Comparison of ENCODE assay signal across 9 cellular contexts in genomic region chr11:9091044-9091936, GRCh38. TPM values are rescaled to one million over a fixed set of nuclear protein-coding genes. Genes with fewer than 3 reads are reported as not detected.
DNase-seq lines count a peak whose midpoint lies in the region; ATAC-seq and TF ChIP-seq lines count a peak whose summit lies in the region.
"Had no signal": no experiment of that assay in that cellular context is flagged by ENCODE, and none has a peak within 500 bp of the region (broad histone marks: within the 10 kb centered on the region; RNA-seq: fewer than 3 reads in every experiment).

TSS of gene SCUBE2 (minus strand) at chr11:9091599. CDS start at chr11:9091528, 71 bp downstream.

- intact Hi-C loops in Right ventricle myocardium superior (cut with DNase I) (no loop called here), cardiac septum (cut with DNase I) (no loop called here), aorta (cut with DNase I) (no loop called here)
- intact Hi-C loops in dendritic cell treated with granulocyte-macrophage colony-stimulating factor and Interleukin-4, amounts not matched to agents 40 ng/mL and 50 ng/mL, for 4 days (cut with micrococcal nuclease): no loop called here

- 1 to 2% methylated on average over 42 to 114 of the region's 114 CpGs for WGBS in aorta, 2 donors

- ATAC-seq in Right ventricle myocardium superior (ENCODE audit: poor library complexity): peak; percentile 50
- peak; percentile 16 for ATAC-seq in aorta (ENCODE audit: low FRiP score)
- no peak for ATAC-seq in HG02870 (IDR thresholded peaks at IDR 0.05; ENCODE audit: unreplicated experiment)

- no peak within 1 kb of the TSS for H3K27ac Mint-ChIP-seq in dendritic cell treated with granulocyte-macrophage colony-stimulating factor and Interleukin-4, amounts not matched to agents 40 ng/mL and 50 ng/mL, for 4 days
- no peak within 1 kb of the TSS for H3K27ac Mint-ChIP-seq in mesothelial cell of epicardium

- H3K9me3 ChIP-seq in aorta (ENCODE audit: control insufficient read depth, low read length): no peaks in the 10 kb centered on the region

- no peak for DNase-seq in Right ventricle myocardium superior
- DNase-seq in cardiac septum (ENCODE audit: low spot score): no peak
- DNase-seq in mesothelial cell of epicardium (ENCODE audit: low spot score in 2 of 2, unreplicated experiment in 2 of 2): no peak
- no peak for DNase-seq in aorta
- DNase-seq in NCI-H2107 treated with DMSO at 0.1 percent for 48 hours (lab: John Stamatoyannopoulos, UW; ENCODE audit: unreplicated experiment): no peak
- DNase-seq in HUDEP-2 (lab: John Stamatoyannopoulos, UW; ENCODE audit: unreplicated experiment in 76 of 76): no peak

- H3K4me1 ChIP-seq in aorta (ENCODE audit: control insufficient read depth in 1 of 2, insufficient read depth in 2 of 2, low read length in 2 of 2): no peaks in the 10 kb centered on the region

- H3K36me3 ChIP-seq in aorta (ENCODE audit: control insufficient read depth in 1 of 2, insufficient read depth in 2 of 2, low read length in 1 of 2): no peaks in the 10 kb centered on the region

- no peaks in the 10 kb centered on the region for H3K36me3 Mint-ChIP-seq in dendritic cell treated with granulocyte-macrophage colony-stimulating factor and Interleukin-4, amounts not matched to agents 40 ng/mL and 50 ng/mL, for 4 days (ENCODE audit: low read depth)
- H3K36me3 Mint-ChIP-seq in mesothelial cell of epicardium: peaks cover 2% of the 10 kb centered on the region

- peaks cover 5% of the 10 kb centered on the region for H3K4me1 Mint-ChIP-seq in dendritic cell treated with granulocyte-macrophage colony-stimulating factor and Interleukin-4, amounts not matched to agents 40 ng/mL and 50 ng/mL, for 4 days (ENCODE audit: low read depth)
- peaks cover 1% of the 10 kb centered on the region for H3K4me1 Mint-ChIP-seq in mesothelial cell of epicardium

- peak within 1 kb of the TSS; percentile 55 for H3K4me3 Mint-ChIP-seq in dendritic cell treated with granulocyte-macrophage colony-stimulating factor and Interleukin-4, amounts not matched to agents 40 ng/mL and 50 ng/mL, for 4 days
- peak within 1 kb of the TSS; percentile 67 for H3K4me3 Mint-ChIP-seq in mesothelial cell of epicardium

- no peaks in the 10 kb centered on the region for H3K27me3 ChIP-seq in aorta (ENCODE audit: control insufficient read depth in 1 of 2, insufficient read depth in 2 of 2, low read length in 1 of 2)

- no peak for TF ChIP-seq CTCF in mesothelial cell of epicardium (IDR thresholded peaks at IDR 0.05; ENCODE audit: unreplicated experiment)

- H3K27me3 Mint-ChIP-seq in dendritic cell treated with granulocyte-macrophage colony-stimulating factor and Interleukin-4, amounts not matched to agents 40 ng/mL and 50 ng/mL, for 4 days: peaks cover 69% of the 10 kb centered on the region
- peaks cover 70% of the 10 kb centered on the region for H3K27me3 Mint-ChIP-seq in mesothelial cell of epicardium (ENCODE audit: low read depth)

- no peak within 1 kb of the TSS for H3K27ac ChIP-seq in aorta (ENCODE audit: low read depth in 1 of 2, low read length in 2 of 2)
- H3K27ac ChIP-seq: SK-N-MC had no signal

- H3K9me3 Mint-ChIP-seq in dendritic cell treated with granulocyte-macrophage colony-stimulating factor and Interleukin-4, amounts not matched to agents 40 ng/mL and 50 ng/mL, for 4 days: no peaks in the 10 kb centered on the region
- no peaks in the 10 kb centered on the region for H3K9me3 Mint-ChIP-seq in mesothelial cell of epicardium

- H3K4me3 ChIP-seq in aorta (ENCODE audit: low read length in 2 of 2): peak within 1 kb of the TSS; percentile 49 to 60
- H3K4me3 ChIP-seq: SK-N-MC had no signal

RNA-seq across cellular contexts. Expression of gene SCUBE2, which starts in this region (rescaled TPM):
- total RNA-seq in Right ventricle myocardium superior (1.9 TPM), cardiac septum (3.9 TPM), mesothelial cell of epicardium (1.1 to 1.7 TPM (median 1.5 TPM) in 3 replicates), aorta (1 to 10 TPM; 2.8 to 6.0 TPM)
- 1 to 10 TPM; 2.4 to 4.8 TPM for polyA plus RNA-seq in aorta
